Comparison of ENCODE assay signal across 24 cellular contexts in genomic region chr13:27300941-27301586, GRCh38.
"Had no signal": no experiment of that assay in that cellular context is flagged by ENCODE, and none has a peak within 500 bp of the region (broad histone marks: within the 10 kb centered on the region; RNA-seq: fewer than 3 reads in every experiment).

No MANE protein-coding gene starts in this region.

- H3K27ac ChIP-seq: KMS-11, RWPE1 had no signal

- H3K36me3 Mint-ChIP-seq: IgD-negative memory B cell, T-cell had no signal

- H3K4me3 ChIP-seq: K562 had no signal

- H3K9ac ChIP-seq: KMS-11, SK-N-SH had no signal

- H3K9me3 ChIP-seq: SK-N-SH had no signal

- ATAC-seq: K562, Panc1, T-cell had no signal

- H3K4me3 Mint-ChIP-seq: IgD-negative memory B cell, T-cell had no signal

- DNase-seq: Kasumi-1, MV-4-11, NCI-H1048, NCI-H1105 treated with DMSO at 0.1 percent for 48 hours, NCI-H1417 treated with DMSO at 0.1 percent for 48 hours, NCI-H187, NCI-H2029, NCI-H2081 treated with DMSO at 0.1 percent for 48 hours, NCI-H2171, NCI-H226, NCI-H446, NCI-H510A, NCI-H524 treated with DMSO at 0.1 percent for 48 hours, NCI-H69, NCI-H774, SHP77, SK-N-SH, SW 1271, T-cell had no signal

- H3K27ac Mint-ChIP-seq: T-cell had no signal

- H3K9me3 Mint-ChIP-seq: T-cell had no signal

- H3K4me2 ChIP-seq: KMS-11, SK-N-SH had no signal

- H3K9me2 ChIP-seq: SK-N-SH had no signal
